ENCODE assay signal across 20 cellular contexts in genomic region chr11:70578831-70579230, GRCh38.
DNase-seq lines count a peak whose midpoint lies in the region; TF ChIP-seq lines count a peak whose summit lies in the region.
"Had no signal": no experiment of that assay in that cellular context is flagged by ENCODE, and none has a peak within 500 bp of the region (broad histone marks: within the 10 kb centered on the region; RNA-seq: fewer than 3 reads in every experiment).

No MANE protein-coding gene starts in this region.

- no peaks in the 10 kb centered on the region for H3K27me3 ChIP-seq in H7 (ENCODE audit: control insufficient read depth, insufficient read depth, low read length)
- H3K27me3 ChIP-seq: BLaER1 treated with 17β-estradiol and CSF1 and Interleukin-3, amounts not matched to agents 10 nM and 100 nM had no signal

- TF ChIP-seq CTCF in chondrocyte (IDR thresholded peaks at IDR 0.05), result no peak

- no peaks in the 10 kb centered on the region for H3K4me1 Mint-ChIP-seq in chondrocyte (ENCODE audit: low read depth)
- H3K4me1 Mint-ChIP-seq: B cell; CD4-positive, CD25-positive, alpha-beta regulatory T cell; CD8-positive, alpha-beta memory T cell had no signal

- H3K27ac Mint-ChIP-seq in chondrocyte (ENCODE audit: unreplicated experiment), result no peak overlapping the region
- H3K27ac Mint-ChIP-seq: B cell; CD4-positive, CD25-positive, alpha-beta regulatory T cell; GM23338; HFFc6 had no signal

- intact Hi-C loops in posterior vena cava (cut with DNase I), result loop anchor here in 1 of 2 donors (1.0 kb wide), 1 partner anchor 24 kb away; no protein-coding TSS in a partner anchor

- no peaks in the 10 kb centered on the region for H3K36me3 ChIP-seq in H7 (replicated peaks; ENCODE audit: control insufficient read depth, insufficient read depth, low read length)
- H3K36me3 ChIP-seq: BLaER1 treated with 17β-estradiol and CSF1 and Interleukin-3, amounts not matched to agents 10 nM and 100 nM had no signal

- no peak overlapping the region for H3K4me3 ChIP-seq in H7 (ENCODE audit: insufficient read depth, low read depth, low read length)
- H3K4me3 ChIP-seq: BLaER1 treated with 17β-estradiol and CSF1 and Interleukin-3, amounts not matched to agents 10 nM and 100 nM; GM12878; GM23338 had no signal

- H3K4me3 Mint-ChIP-seq in chondrocyte (ENCODE audit: unreplicated experiment), result no peak overlapping the region
- H3K4me3 Mint-ChIP-seq: B cell; CD4-positive, CD25-positive, alpha-beta regulatory T cell; CD8-positive, alpha-beta memory T cell; GM23338; HFFc6 had no signal

- peaks cover 9% of the 10 kb centered on the region for H3K27me3 Mint-ChIP-seq in chondrocyte (ENCODE audit: low read depth)
- H3K27me3 Mint-ChIP-seq: B cell had no signal

- H3K36me3 Mint-ChIP-seq in chondrocyte (ENCODE audit: low read depth), result no peaks in the 10 kb centered on the region
- H3K36me3 Mint-ChIP-seq: CD4-positive, CD25-positive, alpha-beta regulatory T cell; CD8-positive, alpha-beta memory T cell had no signal

- no peaks in the 10 kb centered on the region for H3K9me3 Mint-ChIP-seq in chondrocyte (ENCODE audit: low read depth)
- H3K9me3 Mint-ChIP-seq: CD8-positive, alpha-beta memory T cell; GM23338 had no signal

- peak; percentile 9 for DNase-seq in activated effector memory CD4-positive, alpha-beta T cell treated with anti-CD3 and anti-CD28 coated beads, Interleukin-2, amount 50 U/mL, for 16 hours
- DNase-seq in activated effector memory CD4-positive, alpha-beta T cell treated with Interleukin-2 at 50 U/mL for 16 hours, result no peak
- peak; percentile 40 for DNase-seq in H7
- DNase-seq in chondrocyte (ENCODE audit: low spot score), result peak; percentile 68
- peak; percentile 53 for DNase-seq in posterior vena cava (ENCODE audit: low spot score)
- DNase-seq in SHP77 treated with DMSO at 0.1 percent for 48 hours (lab: John Stamatoyannopoulos, UW), result no peak
- DNase-seq in NCI-H2081 (lab: John Stamatoyannopoulos, UW), result no peak
- DNase-seq: CD4-positive, CD25-positive, alpha-beta regulatory T cell; COR-L47; DMS 273 treated with DMSO at 0.1 percent for 48 hours; DMS53; DND-41; EL; HFFc6; IMR-90 had no signal

Comparison
In these comparisons a context has a peak if more than half of its experiments do, and no peak if none do; other contexts are left out.
1. DNase-seq: peak in activated effector memory CD4-positive, alpha-beta T cell treated with anti-CD3 and anti-CD28 coated beads, Interleukin-2, amount 50 U/mL, for 16 hours (single experiment), H7 (single experiment), chondrocyte (single experiment) and posterior vena cava (single experiment); none in activated effector memory CD4-positive, alpha-beta T cell treated with Interleukin-2 at 50 U/mL for 16 hours (single experiment), SHP77 treated with DMSO at 0.1 percent for 48 hours (single experiment) and NCI-H2081 (0 of 2).